ENCODE assay signal across 1 cellular context in the genomic region with DNA sequence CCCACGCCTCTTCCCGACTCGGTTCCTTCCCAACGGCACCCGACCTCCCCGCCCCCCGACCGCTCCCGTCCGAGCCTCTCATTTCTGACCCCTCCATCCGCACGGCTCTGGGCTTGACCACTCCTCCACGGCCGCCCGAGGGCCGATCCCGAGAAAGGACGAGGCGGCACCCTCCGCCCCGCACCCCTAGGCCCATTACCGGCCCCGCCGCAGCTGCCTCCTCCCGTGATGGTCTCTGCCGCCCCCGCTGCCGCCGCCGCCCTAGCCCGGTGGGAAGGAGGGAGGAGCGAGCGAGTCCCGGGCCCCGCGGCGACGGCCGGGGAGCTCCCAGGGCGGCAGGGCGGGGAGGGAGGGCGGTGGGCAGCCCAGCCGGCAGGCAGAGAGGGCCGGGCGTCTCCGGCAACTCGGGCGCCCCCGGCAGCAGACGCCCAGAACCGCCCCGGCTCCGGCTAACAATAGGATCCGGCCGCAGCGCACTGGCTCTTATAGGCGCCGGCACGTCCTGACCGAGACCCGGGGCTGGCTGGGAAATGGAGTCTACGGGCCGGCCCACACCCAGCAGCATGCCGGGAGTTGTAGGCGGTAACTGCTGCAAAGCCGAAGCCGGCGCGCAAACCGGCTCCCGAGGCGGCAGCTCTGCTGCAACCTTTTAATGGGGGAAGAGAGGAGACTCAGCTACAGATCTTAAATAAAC.
A peak's percentile ranks its signal among the peaks of the same experiment; 100 is the strongest.
TF ChIP-seq lines count a peak whose summit lies in the region.

A gene with protein sequence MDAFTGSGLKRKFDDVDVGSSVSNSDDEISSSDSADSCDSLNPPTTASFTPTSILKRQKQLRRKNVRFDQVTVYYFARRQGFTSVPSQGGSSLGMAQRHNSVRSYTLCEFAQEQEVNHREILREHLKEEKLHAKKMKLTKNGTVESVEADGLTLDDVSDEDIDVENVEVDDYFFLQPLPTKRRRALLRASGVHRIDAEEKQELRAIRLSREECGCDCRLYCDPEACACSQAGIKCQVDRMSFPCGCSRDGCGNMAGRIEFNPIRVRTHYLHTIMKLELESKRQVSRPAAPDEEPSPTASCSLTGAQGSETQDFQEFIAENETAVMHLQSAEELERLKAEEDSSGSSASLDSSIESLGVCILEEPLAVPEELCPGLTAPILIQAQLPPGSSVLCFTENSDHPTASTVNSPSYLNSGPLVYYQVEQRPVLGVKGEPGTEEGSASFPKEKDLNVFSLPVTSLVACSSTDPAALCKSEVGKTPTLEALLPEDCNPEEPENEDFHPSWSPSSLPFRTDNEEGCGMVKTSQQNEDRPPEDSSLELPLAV (minus strand): TSS at position 457 of the 694 bp plus-strand sequence. CDS start 7,035 bp downstream, outside the sequence.

TF ChIP-seq in K562, 482 proteins besides CTCF, POLR2A, EP300 and RAD21 (continued from another document and continues in another):
- TF ChIP-seq, protein P1, sequence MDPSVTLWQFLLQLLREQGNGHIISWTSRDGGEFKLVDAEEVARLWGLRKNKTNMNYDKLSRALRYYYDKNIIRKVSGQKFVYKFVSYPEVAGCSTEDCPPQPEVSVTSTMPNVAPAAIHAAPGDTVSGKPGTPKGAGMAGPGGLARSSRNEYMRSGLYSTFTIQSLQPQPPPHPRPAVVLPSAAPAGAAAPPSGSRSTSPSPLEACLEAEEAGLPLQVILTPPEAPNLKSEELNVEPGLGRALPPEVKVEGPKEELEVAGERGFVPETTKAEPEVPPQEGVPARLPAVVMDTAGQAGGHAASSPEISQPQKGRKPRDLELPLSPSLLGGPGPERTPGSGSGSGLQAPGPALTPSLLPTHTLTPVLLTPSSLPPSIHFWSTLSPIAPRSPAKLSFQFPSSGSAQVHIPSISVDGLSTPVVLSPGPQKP (CRISPR knock-in tag; IDR thresholded peaks at IDR 0.05): no peak
- no peak for TF ChIP-seq RUNX1 (IDR thresholded peaks at IDR 0.05; ENCODE audit: low read depth)
- TF ChIP-seq FOXJ3 (CRISPR knock-in tag; IDR thresholded peaks at IDR 0.05): no peak
- TF ChIP-seq, protein P2, sequence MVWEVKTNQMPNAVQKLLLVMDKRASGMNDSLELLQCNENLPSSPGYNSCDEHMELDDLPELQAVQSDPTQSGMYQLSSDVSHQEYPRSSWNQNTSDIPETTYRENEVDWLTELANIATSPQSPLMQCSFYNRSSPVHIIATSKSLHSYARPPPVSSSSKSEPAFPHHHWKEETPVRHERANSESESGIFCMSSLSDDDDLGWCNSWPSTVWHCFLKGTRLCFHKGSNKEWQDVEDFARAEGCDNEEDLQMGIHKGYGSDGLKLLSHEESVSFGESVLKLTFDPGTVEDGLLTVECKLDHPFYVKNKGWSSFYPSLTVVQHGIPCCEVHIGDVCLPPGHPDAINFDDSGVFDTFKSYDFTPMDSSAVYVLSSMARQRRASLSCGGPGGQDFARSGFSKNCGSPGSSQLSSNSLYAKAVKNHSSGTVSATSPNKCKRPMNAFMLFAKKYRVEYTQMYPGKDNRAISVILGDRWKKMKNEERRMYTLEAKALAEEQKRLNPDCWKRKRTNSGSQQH (CRISPR knock-in tag; IDR thresholded peaks at IDR 0.05): no peak
- TF ChIP-seq ZNF77 (CRISPR knock-in tag; IDR thresholded peaks at IDR 0.05): no peak
- TF ChIP-seq EZH2 (IDR thresholded peaks at IDR 0.05; ENCODE audit: borderline replicate concordance, low read depth, low read length): no peak
- TF ChIP-seq DNMT1 (IDR thresholded peaks at IDR 0.05): no peak
- TF ChIP-seq, protein P3, sequence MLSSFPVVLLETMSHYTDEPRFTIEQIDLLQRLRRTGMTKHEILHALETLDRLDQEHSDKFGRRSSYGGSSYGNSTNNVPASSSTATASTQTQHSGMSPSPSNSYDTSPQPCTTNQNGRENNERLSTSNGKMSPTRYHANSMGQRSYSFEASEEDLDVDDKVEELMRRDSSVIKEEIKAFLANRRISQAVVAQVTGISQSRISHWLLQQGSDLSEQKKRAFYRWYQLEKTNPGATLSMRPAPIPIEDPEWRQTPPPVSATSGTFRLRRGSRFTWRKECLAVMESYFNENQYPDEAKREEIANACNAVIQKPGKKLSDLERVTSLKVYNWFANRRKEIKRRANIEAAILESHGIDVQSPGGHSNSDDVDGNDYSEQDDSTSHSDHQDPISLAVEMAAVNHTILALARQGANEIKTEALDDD (IDR thresholded peaks at IDR 0.05): no peak
- TF ChIP-seq, protein P4, sequence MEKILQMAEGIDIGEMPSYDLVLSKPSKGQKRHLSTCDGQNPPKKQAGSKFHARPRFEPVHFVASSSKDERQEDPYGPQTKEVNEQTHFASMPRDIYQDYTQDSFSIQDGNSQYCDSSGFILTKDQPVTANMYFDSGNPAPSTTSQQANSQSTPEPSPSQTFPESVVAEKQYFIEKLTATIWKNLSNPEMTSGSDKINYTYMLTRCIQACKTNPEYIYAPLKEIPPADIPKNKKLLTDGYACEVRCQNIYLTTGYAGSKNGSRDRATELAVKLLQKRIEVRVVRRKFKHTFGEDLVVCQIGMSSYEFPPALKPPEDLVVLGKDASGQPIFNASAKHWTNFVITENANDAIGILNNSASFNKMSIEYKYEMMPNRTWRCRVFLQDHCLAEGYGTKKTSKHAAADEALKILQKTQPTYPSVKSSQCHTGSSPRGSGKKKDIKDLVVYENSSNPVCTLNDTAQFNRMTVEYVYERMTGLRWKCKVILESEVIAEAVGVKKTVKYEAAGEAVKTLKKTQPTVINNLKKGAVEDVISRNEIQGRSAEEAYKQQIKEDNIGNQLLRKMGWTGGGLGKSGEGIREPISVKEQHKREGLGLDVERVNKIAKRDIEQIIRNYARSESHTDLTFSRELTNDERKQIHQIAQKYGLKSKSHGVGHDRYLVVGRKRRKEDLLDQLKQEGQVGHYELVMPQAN (IDR thresholded peaks at IDR 0.05; ENCODE audit: borderline replicate concordance): 0 out of 2 replicates have a peak, but pooled peaks have one; percentile 57
- peak; percentile 40; the same call in 1 of the 2 replicates for TF ChIP-seq CTBP1 (IDR thresholded peaks at IDR 0.05; ENCODE audit: borderline replicate concordance)
- TF ChIP-seq, protein P5, sequence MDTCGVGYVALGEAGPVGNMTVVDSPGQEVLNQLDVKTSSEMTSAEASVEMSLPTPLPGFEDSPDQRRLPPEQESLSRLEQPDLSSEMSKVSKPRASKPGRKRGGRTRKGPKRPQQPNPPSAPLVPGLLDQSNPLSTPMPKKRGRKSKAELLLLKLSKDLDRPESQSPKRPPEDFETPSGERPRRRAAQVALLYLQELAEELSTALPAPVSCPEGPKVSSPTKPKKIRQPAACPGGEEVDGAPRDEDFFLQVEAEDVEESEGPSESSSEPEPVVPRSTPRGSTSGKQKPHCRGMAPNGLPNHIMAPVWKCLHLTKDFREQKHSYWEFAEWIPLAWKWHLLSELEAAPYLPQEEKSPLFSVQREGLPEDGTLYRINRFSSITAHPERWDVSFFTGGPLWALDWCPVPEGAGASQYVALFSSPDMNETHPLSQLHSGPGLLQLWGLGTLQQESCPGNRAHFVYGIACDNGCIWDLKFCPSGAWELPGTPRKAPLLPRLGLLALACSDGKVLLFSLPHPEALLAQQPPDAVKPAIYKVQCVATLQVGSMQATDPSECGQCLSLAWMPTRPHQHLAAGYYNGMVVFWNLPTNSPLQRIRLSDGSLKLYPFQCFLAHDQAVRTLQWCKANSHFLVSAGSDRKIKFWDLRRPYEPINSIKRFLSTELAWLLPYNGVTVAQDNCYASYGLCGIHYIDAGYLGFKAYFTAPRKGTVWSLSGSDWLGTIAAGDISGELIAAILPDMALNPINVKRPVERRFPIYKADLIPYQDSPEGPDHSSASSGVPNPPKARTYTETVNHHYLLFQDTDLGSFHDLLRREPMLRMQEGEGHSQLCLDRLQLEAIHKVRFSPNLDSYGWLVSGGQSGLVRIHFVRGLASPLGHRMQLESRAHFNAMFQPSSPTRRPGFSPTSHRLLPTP (IDR thresholded peaks at IDR 0.05; ENCODE audit: borderline replicate concordance, extremely low read depth, insufficient read length): no peak
- TF ChIP-seq PHB2 (IDR thresholded peaks at IDR 0.05; ENCODE audit: low read depth): no peak
- peak; percentile 73 for TF ChIP-seq GATAD2B (IDR thresholded peaks at IDR 0.05; ENCODE audit: borderline replicate concordance)
- no peak for TF ChIP-seq NCOA4 (IDR thresholded peaks at IDR 0.05; ENCODE audit: partially characterized antibody)
- no peak for TF ChIP-seq PHB (CRISPR knock-in tag; IDR thresholded peaks at IDR 0.05)
- TF ChIP-seq, protein P6, sequence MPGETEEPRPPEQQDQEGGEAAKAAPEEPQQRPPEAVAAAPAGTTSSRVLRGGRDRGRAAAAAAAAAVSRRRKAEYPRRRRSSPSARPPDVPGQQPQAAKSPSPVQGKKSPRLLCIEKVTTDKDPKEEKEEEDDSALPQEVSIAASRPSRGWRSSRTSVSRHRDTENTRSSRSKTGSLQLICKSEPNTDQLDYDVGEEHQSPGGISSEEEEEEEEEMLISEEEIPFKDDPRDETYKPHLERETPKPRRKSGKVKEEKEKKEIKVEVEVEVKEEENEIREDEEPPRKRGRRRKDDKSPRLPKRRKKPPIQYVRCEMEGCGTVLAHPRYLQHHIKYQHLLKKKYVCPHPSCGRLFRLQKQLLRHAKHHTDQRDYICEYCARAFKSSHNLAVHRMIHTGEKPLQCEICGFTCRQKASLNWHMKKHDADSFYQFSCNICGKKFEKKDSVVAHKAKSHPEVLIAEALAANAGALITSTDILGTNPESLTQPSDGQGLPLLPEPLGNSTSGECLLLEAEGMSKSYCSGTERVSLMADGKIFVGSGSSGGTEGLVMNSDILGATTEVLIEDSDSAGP (CRISPR knock-in tag; IDR thresholded peaks at IDR 0.05): no peak
- TF ChIP-seq KAT7 (CRISPR knock-in tag; IDR thresholded peaks at IDR 0.05; ENCODE audit: borderline replicate concordance): peak; percentile 93
- TF ChIP-seq ZFX (CRISPR knock-in tag; IDR thresholded peaks at IDR 0.05): peak; percentile 92
- TF ChIP-seq, protein P7, sequence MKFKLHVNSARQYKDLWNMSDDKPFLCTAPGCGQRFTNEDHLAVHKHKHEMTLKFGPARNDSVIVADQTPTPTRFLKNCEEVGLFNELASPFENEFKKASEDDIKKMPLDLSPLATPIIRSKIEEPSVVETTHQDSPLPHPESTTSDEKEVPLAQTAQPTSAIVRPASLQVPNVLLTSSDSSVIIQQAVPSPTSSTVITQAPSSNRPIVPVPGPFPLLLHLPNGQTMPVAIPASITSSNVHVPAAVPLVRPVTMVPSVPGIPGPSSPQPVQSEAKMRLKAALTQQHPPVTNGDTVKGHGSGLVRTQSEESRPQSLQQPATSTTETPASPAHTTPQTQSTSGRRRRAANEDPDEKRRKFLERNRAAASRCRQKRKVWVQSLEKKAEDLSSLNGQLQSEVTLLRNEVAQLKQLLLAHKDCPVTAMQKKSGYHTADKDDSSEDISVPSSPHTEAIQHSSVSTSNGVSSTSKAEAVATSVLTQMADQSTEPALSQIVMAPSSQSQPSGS (CRISPR knock-in tag; IDR thresholded peaks at IDR 0.05): no peak
- TF ChIP-seq, protein P8, sequence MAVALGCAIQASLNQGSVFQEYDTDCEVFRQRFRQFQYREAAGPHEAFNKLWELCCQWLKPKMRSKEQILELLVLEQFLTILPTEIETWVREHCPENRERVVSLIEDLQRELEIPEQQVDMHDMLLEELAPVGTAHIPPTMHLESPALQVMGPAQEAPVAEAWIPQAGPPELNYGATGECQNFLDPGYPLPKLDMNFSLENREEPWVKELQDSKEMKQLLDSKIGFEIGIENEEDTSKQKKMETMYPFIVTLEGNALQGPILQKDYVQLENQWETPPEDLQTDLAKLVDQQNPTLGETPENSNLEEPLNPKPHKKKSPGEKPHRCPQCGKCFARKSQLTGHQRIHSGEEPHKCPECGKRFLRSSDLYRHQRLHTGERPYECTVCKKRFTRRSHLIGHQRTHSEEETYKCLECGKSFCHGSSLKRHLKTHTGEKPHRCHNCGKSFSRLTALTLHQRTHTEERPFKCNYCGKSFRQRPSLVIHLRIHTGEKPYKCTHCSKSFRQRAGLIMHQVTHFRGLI (CRISPR knock-in tag; IDR thresholded peaks at IDR 0.05): peak; percentile 100; the same call in 1 of the 2 replicates
- no peak for TF ChIP-seq RBM15 (IDR thresholded peaks at IDR 0.05; ENCODE audit: insufficient read depth, low read length)
- TF ChIP-seq ZKSCAN3 (CRISPR knock-in tag; IDR thresholded peaks at IDR 0.05): no peak
- peak; percentile 86; the same call in 1 of the 2 replicates for TF ChIP-seq CBX1 (IDR thresholded peaks at IDR 0.05; ENCODE audit: low read depth)
- no peak for TF ChIP-seq ILK (tag; IDR thresholded peaks at IDR 0.05; ENCODE audit: borderline replicate concordance, low read depth)
- no peak; the same call in 1 of the 2 replicates for TF ChIP-seq XRCC5 (IDR thresholded peaks at IDR 0.05; ENCODE audit: low read depth, low read length)
- peak; percentile 51 for TF ChIP-seq TAF9B (IDR thresholded peaks at IDR 0.05; ENCODE audit: partially characterized antibody)
- TF ChIP-seq LEF1 (IDR thresholded peaks at IDR 0.05): no peak
- no peak for TF ChIP-seq PTRF (tag; IDR thresholded peaks at IDR 0.05)
- TF ChIP-seq, protein P9, sequence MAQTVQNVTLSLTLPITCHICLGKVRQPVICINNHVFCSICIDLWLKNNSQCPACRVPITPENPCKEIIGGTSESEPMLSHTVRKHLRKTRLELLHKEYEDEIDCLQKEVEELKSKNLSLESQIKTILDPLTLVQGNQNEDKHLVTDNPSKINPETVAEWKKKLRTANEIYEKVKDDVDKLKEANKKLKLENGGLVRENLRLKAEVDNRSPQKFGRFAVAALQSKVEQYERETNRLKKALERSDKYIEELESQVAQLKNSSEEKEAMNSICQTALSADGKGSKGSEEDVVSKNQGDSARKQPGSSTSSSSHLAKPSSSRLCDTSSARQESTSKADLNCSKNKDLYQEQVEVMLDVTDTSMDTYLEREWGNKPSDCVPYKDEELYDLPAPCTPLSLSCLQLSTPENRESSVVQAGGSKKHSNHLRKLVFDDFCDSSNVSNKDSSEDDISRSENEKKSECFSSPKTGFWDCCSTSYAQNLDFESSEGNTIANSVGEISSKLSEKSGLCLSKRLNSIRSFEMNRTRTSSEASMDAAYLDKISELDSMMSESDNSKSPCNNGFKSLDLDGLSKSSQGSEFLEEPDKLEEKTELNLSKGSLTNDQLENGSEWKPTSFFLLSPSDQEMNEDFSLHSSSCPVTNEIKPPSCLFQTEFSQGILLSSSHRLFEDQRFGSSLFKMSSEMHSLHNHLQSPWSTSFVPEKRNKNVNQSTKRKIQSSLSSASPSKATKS (CRISPR knock-in tag; IDR thresholded peaks at IDR 0.05): no peak
- TF ChIP-seq ZNF561 (CRISPR knock-in tag; conservative IDR thresholded peaks at IDR 0.05): no peak
- TF ChIP-seq BRD9 (IDR thresholded peaks at IDR 0.05; ENCODE audit: low read depth, partially characterized antibody): no peak
- peak; percentile 81 to 82 for TF ChIP-seq SIX5 (IDR thresholded peaks at IDR 0.05; ENCODE audit: borderline replicate concordance in 1 of 2, insufficient read depth in 1 of 2, low read depth in 1 of 2, low read length in 2 of 2)
- no peak for TF ChIP-seq RFX7 (CRISPR knock-in tag; IDR thresholded peaks at IDR 0.05)
- no peak for TF ChIP-seq ZBED1 (IDR thresholded peaks at IDR 0.05)
- TF ChIP-seq MCM2 (IDR thresholded peaks at IDR 0.05; ENCODE audit: low read depth): no peak
- TF ChIP-seq, protein P10, sequence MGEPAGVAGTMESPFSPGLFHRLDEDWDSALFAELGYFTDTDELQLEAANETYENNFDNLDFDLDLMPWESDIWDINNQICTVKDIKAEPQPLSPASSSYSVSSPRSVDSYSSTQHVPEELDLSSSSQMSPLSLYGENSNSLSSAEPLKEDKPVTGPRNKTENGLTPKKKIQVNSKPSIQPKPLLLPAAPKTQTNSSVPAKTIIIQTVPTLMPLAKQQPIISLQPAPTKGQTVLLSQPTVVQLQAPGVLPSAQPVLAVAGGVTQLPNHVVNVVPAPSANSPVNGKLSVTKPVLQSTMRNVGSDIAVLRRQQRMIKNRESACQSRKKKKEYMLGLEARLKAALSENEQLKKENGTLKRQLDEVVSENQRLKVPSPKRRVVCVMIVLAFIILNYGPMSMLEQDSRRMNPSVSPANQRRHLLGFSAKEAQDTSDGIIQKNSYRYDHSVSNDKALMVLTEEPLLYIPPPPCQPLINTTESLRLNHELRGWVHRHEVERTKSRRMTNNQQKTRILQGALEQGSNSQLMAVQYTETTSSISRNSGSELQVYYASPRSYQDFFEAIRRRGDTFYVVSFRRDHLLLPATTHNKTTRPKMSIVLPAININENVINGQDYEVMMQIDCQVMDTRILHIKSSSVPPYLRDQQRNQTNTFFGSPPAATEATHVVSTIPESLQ (CRISPR knock-in tag; IDR thresholded peaks at IDR 0.05): peak; percentile 79; the same call in 1 of the 2 replicates
- no peak for TF ChIP-seq SREBF2 (CRISPR knock-in tag; IDR thresholded peaks at IDR 0.05)
